ENCODE assay signal across 1 cellular context in genomic region chr3:169966951-169967915, GRCh38.
TF ChIP-seq lines count a peak whose summit lies in the region.

No MANE protein-coding gene starts in this region.

TF ChIP-seq in HepG2, 621 proteins besides CTCF, POLR2A, EP300 and RAD21 (continued from another document and continues in another):
- no peak for TF ChIP-seq HNF1A (IDR thresholded peaks at IDR 0.05; ENCODE audit: low read depth)
- no peak for TF ChIP-seq HNF1A (CRISPR knock-in tag; IDR thresholded peaks at IDR 0.05; ENCODE audit: borderline replicate concordance)
- TF ChIP-seq SALL2 (CRISPR knock-in tag; IDR thresholded peaks at IDR 0.05), result 0 out of 2 replicates have a peak, but pooled peaks have one; percentile 13
- no peak for TF ChIP-seq ZNF552 (CRISPR knock-in tag; IDR thresholded peaks at IDR 0.05; ENCODE audit: borderline replicate concordance)
- no peak for TF ChIP-seq ZNF143 (CRISPR knock-in tag; IDR thresholded peaks at IDR 0.05)
- TF ChIP-seq SNAPC2 (CRISPR knock-in tag; IDR thresholded peaks at IDR 0.05), result no peak
- TF ChIP-seq ZNF576 (CRISPR knock-in tag; IDR thresholded peaks at IDR 0.05), result no peak
- TF ChIP-seq DR1 (CRISPR knock-in tag; IDR thresholded peaks at IDR 0.05), result no peak
- TF ChIP-seq NCOA2 (CRISPR knock-in tag; IDR thresholded peaks at IDR 0.05), result no peak
- no peak for TF ChIP-seq NCOR1 (IDR thresholded peaks at IDR 0.05; ENCODE audit: borderline replicate concordance, low read length)
- no peak for TF ChIP-seq ZKSCAN5 (CRISPR knock-in tag; IDR thresholded peaks at IDR 0.05)
- 0 out of 2 replicates have a peak, but pooled peaks have one; percentile 85 for TF ChIP-seq ZNF850 (CRISPR knock-in tag; conservative IDR thresholded peaks at IDR 0.05)
- TF ChIP-seq KLF11 (CRISPR knock-in tag; IDR thresholded peaks at IDR 0.05), result no peak
- TF ChIP-seq KDM1A (CRISPR knock-in tag; IDR thresholded peaks at IDR 0.05), result no peak
- TF ChIP-seq ZFP36L1 (CRISPR knock-in tag; IDR thresholded peaks at IDR 0.05), result peak; percentile 1; the same call in 1 of the 2 replicates
- TF ChIP-seq GTF2F1 (IDR thresholded peaks at IDR 0.05; ENCODE audit: low read length), result no peak
- no peak for TF ChIP-seq CENPBD1 (CRISPR knock-in tag; IDR thresholded peaks at IDR 0.05; ENCODE audit: borderline replicate concordance, low read depth)
- TF ChIP-seq BCL6 (CRISPR knock-in tag; IDR thresholded peaks at IDR 0.05), result no peak
- peak; percentile 61; the same call in 1 of the 2 replicates for TF ChIP-seq ARID4A (CRISPR knock-in tag; IDR thresholded peaks at IDR 0.05; ENCODE audit: borderline replicate concordance)
- no peak for TF ChIP-seq SIX1 (CRISPR knock-in tag; IDR thresholded peaks at IDR 0.05; ENCODE audit: borderline replicate concordance)
- TF ChIP-seq ZBTB3 (CRISPR knock-in tag; IDR thresholded peaks at IDR 0.05; ENCODE audit: borderline replicate concordance, low read depth), result no peak
- TF ChIP-seq PRDM15 (CRISPR knock-in tag; IDR thresholded peaks at IDR 0.05), result no peak
- no peak for TF ChIP-seq BCL3 (CRISPR knock-in tag; IDR thresholded peaks at IDR 0.05)
- TF ChIP-seq ZNF136 (CRISPR knock-in tag; IDR thresholded peaks at IDR 0.05; ENCODE audit: low read depth), result no peak
- 0 out of 2 replicates have a peak, but pooled peaks have one; percentile 30 for TF ChIP-seq ZNF460 (CRISPR knock-in tag; IDR thresholded peaks at IDR 0.05; ENCODE audit: borderline replicate concordance)
- TF ChIP-seq GMEB2 (CRISPR knock-in tag; IDR thresholded peaks at IDR 0.05; ENCODE audit: low read depth), result no peak
- TF ChIP-seq SMC3 (IDR thresholded peaks at IDR 0.05; ENCODE audit: low read length), result no peak
- TF ChIP-seq ZNF564 (CRISPR knock-in tag; IDR thresholded peaks at IDR 0.05), result no peak
- TF ChIP-seq ADNP (CRISPR knock-in tag; IDR thresholded peaks at IDR 0.05), result no peak
- TF ChIP-seq ZNF83 (CRISPR knock-in tag; IDR thresholded peaks at IDR 0.05; ENCODE audit: borderline replicate concordance), result no peak
- no peak for TF ChIP-seq HIVEP1 (CRISPR knock-in tag; IDR thresholded peaks at IDR 0.05)
- TF ChIP-seq ZNF75D (CRISPR knock-in tag; IDR thresholded peaks at IDR 0.05; ENCODE audit: borderline replicate concordance), result no peak
- TF ChIP-seq SMYD3 (CRISPR knock-in tag; IDR thresholded peaks at IDR 0.05), result no peak
- TF ChIP-seq ZFX (CRISPR knock-in tag; IDR thresholded peaks at IDR 0.05; ENCODE audit: low read depth), result peak; percentile 70; the same call in 1 of the 2 replicates
- TF ChIP-seq PBX2 (CRISPR knock-in tag; IDR thresholded peaks at IDR 0.05), result no peak
- no peak for TF ChIP-seq HNRNPUL1 (IDR thresholded peaks at IDR 0.05; ENCODE audit: low read depth, low read length)
- no peak for TF ChIP-seq ZBTB33 (CRISPR knock-in tag; IDR thresholded peaks at IDR 0.05)
- TF ChIP-seq ZXDC (CRISPR knock-in tag; IDR thresholded peaks at IDR 0.05), result no peak
